ENCODE assay signal across 34 cellular contexts in the genomic region with DNA sequence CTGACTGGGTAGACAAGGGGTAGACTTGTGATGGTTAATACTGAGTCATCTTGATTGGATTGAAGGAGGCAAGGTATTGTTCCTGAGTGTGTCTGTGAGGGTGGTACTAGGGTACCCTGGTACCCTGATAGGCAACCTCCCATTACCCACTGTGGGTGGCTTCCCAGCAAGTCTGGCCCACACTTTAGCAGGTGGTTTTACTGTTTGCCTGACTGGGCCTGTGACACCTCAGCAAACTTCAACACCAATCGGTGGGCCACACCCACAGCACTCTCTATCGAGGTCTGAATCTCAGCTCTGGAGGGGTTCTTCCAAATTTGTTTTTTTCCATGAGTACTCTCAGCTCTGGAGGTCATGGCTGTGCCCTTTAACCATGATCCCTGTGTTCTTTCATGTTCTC. TPM values are rescaled to one million over a fixed set of nuclear protein-coding genes. Genes with fewer than 3 reads are reported as not detected.
"Had no signal": no experiment of that assay in that cellular context is flagged by ENCODE, and none has a peak within 500 bp of the region (broad histone marks: within the 10 kb centered on the region; RNA-seq: fewer than 3 reads in every experiment).

No MANE protein-coding gene starts in this region.

- H3K36me3 ChIP-seq: ascending aorta, breast epithelium had no signal

- H3K4me1 Mint-ChIP-seq: activated CD4-positive, alpha-beta T cell treated with anti-CD3 and anti-CD28 coated beads for 36 hours; activated CD4-positive, alpha-beta T cell treated with anti-CD3 and anti-CD28 coated beads, Interleukin-2, amount 10 ng/mL, durations not matched to agents 24 days and 14 days; activated CD8-positive, alpha-beta memory T cell treated with anti-CD3 and anti-CD28 coated beads, Interleukin-2, amount 10 ng/mL, durations not matched to agents 7 days and 5 days; activated naive CD4-positive, alpha-beta T cell treated with anti-CD3 and anti-CD28 coated beads, Interleukin-2, amount 10 ng/mL, durations not matched to agents 7 days and 5 days; activated naive CD8-positive, alpha-beta T cell treated with anti-CD3 and anti-CD28 coated beads, Interleukin-2, amount 10 ng/mL, durations not matched to agents 7 days and 5 days; brain; central memory CD8-positive, alpha-beta T cell; endodermal cell; T-helper 17 cell had no signal

- ATAC-seq: activated CD4-positive, alpha-beta T cell treated with anti-CD3 and anti-CD28 coated beads for 36 hours; activated CD8-positive, alpha-beta memory T cell treated with anti-CD3 and anti-CD28 coated beads, Interleukin-2, amount 10 ng/mL, durations not matched to agents 7 days and 5 days; activated CD8-positive, alpha-beta T cell treated with anti-CD3 and anti-CD28 coated beads, Interleukin-2, amount 10 ng/mL, durations not matched to agents 7 days and 5 days; activated naive CD4-positive, alpha-beta T cell treated with anti-CD3 and anti-CD28 coated beads, Interleukin-2, amount 50 U/mL, for 72 hours; activated T-cell treated with anti-CD3 and anti-CD28 coated beads, Interleukin-2, amount 50 U/mL, for 72 hours; esophagus mucosa; T-helper 17 cell had no signal

- FAIRE-seq: frontal cortex had no signal

- H3K9me3 Mint-ChIP-seq: activated CD4-positive, alpha-beta memory T cell treated with anti-CD3 and anti-CD28 coated beads for 36 hours; activated CD4-positive, alpha-beta T cell treated with anti-CD3 and anti-CD28 coated beads, Interleukin-2, amount 10 ng/mL, durations not matched to agents 24 days and 14 days; activated naive CD4-positive, alpha-beta T cell treated with anti-CD3 and anti-CD28 coated beads, Interleukin-2, amount 10 ng/mL, durations not matched to agents 7 days and 5 days; activated naive CD8-positive, alpha-beta T cell treated with anti-CD3 and anti-CD28 coated beads, Interleukin-2, amount 10 ng/mL, durations not matched to agents 7 days and 5 days; activated T-cell treated with anti-CD3 and anti-CD28 coated beads, Interleukin-2, amount 50 U/mL, for 72 hours; dendritic cell treated with granulocyte-macrophage colony-stimulating factor and Interleukin-4, amounts not matched to agents 40 ng/mL and 50 ng/mL, for 4 days; T-helper 2 cell treated with Interferon-gamma antibody and Interleukin-4, amounts not matched to agents 5 μg/mL and 100 μg/mL, for 36 hours had no signal

- H3K9me3 ChIP-seq: ascending aorta, breast epithelium had no signal

- H3K27me3 Mint-ChIP-seq: activated CD8-positive, alpha-beta memory T cell treated with anti-CD3 and anti-CD28 coated beads, Interleukin-2, amount 10 ng/mL, durations not matched to agents 7 days and 5 days; activated naive CD4-positive, alpha-beta T cell treated with anti-CD3 and anti-CD28 coated beads, Interleukin-2, amount 10 ng/mL, durations not matched to agents 7 days and 5 days; activated naive CD8-positive, alpha-beta T cell treated with anti-CD3 and anti-CD28 coated beads, Interleukin-2, amount 10 ng/mL, durations not matched to agents 7 days and 5 days had no signal

- H3K4me1 ChIP-seq: ascending aorta, breast epithelium had no signal

- H3K36me3 Mint-ChIP-seq: activated CD4-positive, alpha-beta memory T cell treated with anti-CD3 and anti-CD28 coated beads for 36 hours; activated CD8-positive, alpha-beta memory T cell treated with anti-CD3 and anti-CD28 coated beads, Interleukin-2, amount 10 ng/mL, durations not matched to agents 7 days and 5 days; activated naive CD4-positive, alpha-beta T cell treated with anti-CD3 and anti-CD28 coated beads, Interleukin-2, amount 10 ng/mL, durations not matched to agents 7 days and 5 days; activated naive CD4-positive, alpha-beta T cell treated with anti-CD3 and anti-CD28 coated beads, Interleukin-2, amount 50 U/mL, for 72 hours; activated naive CD8-positive, alpha-beta T cell treated with anti-CD3 and anti-CD28 coated beads, Interleukin-2, amount 10 ng/mL, durations not matched to agents 7 days and 5 days; brain had no signal

- H3K27ac Mint-ChIP-seq: activated CD4-positive, alpha-beta memory T cell treated with anti-CD3 and anti-CD28 coated beads for 36 hours; activated CD4-positive, alpha-beta T cell treated with anti-CD3 and anti-CD28 coated beads for 36 hours; activated CD4-positive, alpha-beta T cell treated with anti-CD3 and anti-CD28 coated beads, Interleukin-2, amount 10 ng/mL, durations not matched to agents 24 days and 14 days; activated CD8-positive, alpha-beta memory T cell treated with anti-CD3 and anti-CD28 coated beads, Interleukin-2, amount 10 ng/mL, durations not matched to agents 7 days and 5 days; activated CD8-positive, alpha-beta T cell treated with anti-CD3 and anti-CD28 coated beads, Interleukin-2, amount 10 ng/mL, durations not matched to agents 7 days and 5 days; activated naive CD4-positive, alpha-beta T cell treated with anti-CD3 and anti-CD28 coated beads, Interleukin-2, amount 50 U/mL, for 72 hours; activated naive CD8-positive, alpha-beta T cell treated with anti-CD3 and anti-CD28 coated beads, Interleukin-2, amount 10 ng/mL, durations not matched to agents 7 days and 5 days; activated T-cell treated with anti-CD3 and anti-CD28 coated beads, Interleukin-2, amount 50 U/mL, for 72 hours; brain; dendritic cell treated with granulocyte-macrophage colony-stimulating factor and Interleukin-4, amounts not matched to agents 40 ng/mL and 50 ng/mL, for 4 days; endodermal cell; T-helper 17 cell; T-helper 2 cell treated with Interferon-gamma antibody and Interleukin-4, amounts not matched to agents 5 μg/mL and 100 μg/mL, for 36 hours had no signal

- H3K4me3 Mint-ChIP-seq: activated CD4-positive, alpha-beta memory T cell treated with anti-CD3 and anti-CD28 coated beads for 36 hours; activated CD4-positive, alpha-beta T cell treated with anti-CD3 and anti-CD28 coated beads for 36 hours; activated CD4-positive, alpha-beta T cell treated with anti-CD3 and anti-CD28 coated beads, Interleukin-2, amount 10 ng/mL, durations not matched to agents 24 days and 14 days; activated CD8-positive, alpha-beta memory T cell treated with anti-CD3 and anti-CD28 coated beads, Interleukin-2, amount 10 ng/mL, durations not matched to agents 7 days and 5 days; activated CD8-positive, alpha-beta T cell treated with anti-CD3 and anti-CD28 coated beads, Interleukin-2, amount 10 ng/mL, durations not matched to agents 7 days and 5 days; activated naive CD4-positive, alpha-beta T cell treated with anti-CD3 and anti-CD28 coated beads, Interleukin-2, amount 10 ng/mL, durations not matched to agents 7 days and 5 days; activated naive CD8-positive, alpha-beta T cell treated with anti-CD3 and anti-CD28 coated beads, Interleukin-2, amount 10 ng/mL, durations not matched to agents 7 days and 5 days; activated T-cell treated with anti-CD3 and anti-CD28 coated beads, Interleukin-2, amount 50 U/mL, for 72 hours; brain; central memory CD8-positive, alpha-beta T cell; dendritic cell treated with granulocyte-macrophage colony-stimulating factor and Interleukin-4, amounts not matched to agents 40 ng/mL and 50 ng/mL, for 4 days; endodermal cell; T-helper 17 cell; T-helper 2 cell treated with Interferon-gamma antibody and Interleukin-4, amounts not matched to agents 5 μg/mL and 100 μg/mL, for 36 hours had no signal

- DNase-seq: activated CD4-positive, alpha-beta memory T cell treated with anti-CD3 and anti-CD28 coated beads for 36 hours; activated CD4-positive, alpha-beta T cell treated with anti-CD3 and anti-CD28 coated beads for 36 hours; activated CD4-positive, alpha-beta T cell treated with anti-CD3 and anti-CD28 coated beads, Interleukin-2, amount 10 ng/mL, durations not matched to agents 24 days and 14 days; activated CD4-positive, CD25-positive, alpha-beta regulatory T cell; activated CD4-positive, CD25-positive, alpha-beta regulatory T cell treated with anti-CD3 and anti-CD28 coated beads, Interleukin-2, amount 50 U/mL, for 72 hours; activated CD8-positive, alpha-beta memory T cell treated with anti-CD3 and anti-CD28 coated beads, Interleukin-2, amount 10 ng/mL, durations not matched to agents 7 days and 5 days; activated CD8-positive, alpha-beta memory T cell treated with anti-CD3 and anti-CD28 coated beads, Interleukin-2, amount 50 U/mL, for 4 hours; activated CD8-positive, alpha-beta T cell treated with anti-CD3 and anti-CD28 coated beads, Interleukin-2, amount 10 ng/mL, durations not matched to agents 7 days and 5 days; activated gamma-delta T cell; activated naive CD4-positive, alpha-beta T cell; activated naive CD4-positive, alpha-beta T cell treated with anti-CD3 and anti-CD28 coated beads, Interleukin-2, amount 10 ng/mL, durations not matched to agents 7 days and 5 days; activated naive CD8-positive, alpha-beta T cell treated with anti-CD3 and anti-CD28 coated beads, Interleukin-2, amount 10 ng/mL, durations not matched to agents 7 days and 5 days; activated T-cell treated with anti-CD3 and anti-CD28 coated beads, Interleukin-2, amount 50 U/mL, for 1 hour; activated T-cell treated with anti-CD3 and anti-CD28 coated beads, Interleukin-2, amount 50 U/mL, for 72 hours; dorsolateral prefrontal cortex; effector memory CD4-positive, alpha-beta T cell; endodermal cell; foreskin fibroblast; head of caudate nucleus; T-helper 1 cell; T-helper 17 cell; T1000 had no signal

- H3K4me3 ChIP-seq: ascending aorta, breast epithelium, coronary artery, dorsolateral prefrontal cortex had no signal

- H3K27me3 ChIP-seq: ascending aorta, breast epithelium had no signal

- H3K27ac ChIP-seq: ascending aorta, breast epithelium, coronary artery, dorsolateral prefrontal cortex had no signal

RNA-seq across cellular contexts. Expression of gene SH3GL3, which starts 24.6 kb away (rescaled TPM):
- total RNA-seq: activated CD4-positive, alpha-beta memory T cell treated with anti-CD3 and anti-CD28 coated beads for 36 hours; activated CD4-positive, alpha-beta T cell treated with anti-CD3 and anti-CD28 coated beads for 36 hours; activated CD4-positive, alpha-beta T cell treated with anti-CD3 and anti-CD28 coated beads, Interleukin-2, amount 10 ng/mL, durations not matched to agents 24 days and 14 days; activated CD8-positive, alpha-beta memory T cell treated with anti-CD3 and anti-CD28 coated beads for 36 hours; activated CD8-positive, alpha-beta memory T cell treated with anti-CD3 and anti-CD28 coated beads, Interleukin-2, amount 10 ng/mL, durations not matched to agents 7 days and 5 days; activated CD8-positive, alpha-beta T cell treated with anti-CD3 and anti-CD28 coated beads, Interleukin-2, amount 10 ng/mL, durations not matched to agents 7 days and 5 days; activated naive CD4-positive, alpha-beta T cell treated with anti-CD3 and anti-CD28 coated beads, Interleukin-2, amount 50 U/mL, for 72 hours; activated naive CD8-positive, alpha-beta T cell treated with anti-CD3 and anti-CD28 coated beads, Interleukin-2, amount 10 ng/mL, durations not matched to agents 7 days and 5 days; ascending aorta; breast epithelium; cardiac septum had no signal
